8 cellular contexts compared by ENCODE assay signal in the genomic region with DNA sequence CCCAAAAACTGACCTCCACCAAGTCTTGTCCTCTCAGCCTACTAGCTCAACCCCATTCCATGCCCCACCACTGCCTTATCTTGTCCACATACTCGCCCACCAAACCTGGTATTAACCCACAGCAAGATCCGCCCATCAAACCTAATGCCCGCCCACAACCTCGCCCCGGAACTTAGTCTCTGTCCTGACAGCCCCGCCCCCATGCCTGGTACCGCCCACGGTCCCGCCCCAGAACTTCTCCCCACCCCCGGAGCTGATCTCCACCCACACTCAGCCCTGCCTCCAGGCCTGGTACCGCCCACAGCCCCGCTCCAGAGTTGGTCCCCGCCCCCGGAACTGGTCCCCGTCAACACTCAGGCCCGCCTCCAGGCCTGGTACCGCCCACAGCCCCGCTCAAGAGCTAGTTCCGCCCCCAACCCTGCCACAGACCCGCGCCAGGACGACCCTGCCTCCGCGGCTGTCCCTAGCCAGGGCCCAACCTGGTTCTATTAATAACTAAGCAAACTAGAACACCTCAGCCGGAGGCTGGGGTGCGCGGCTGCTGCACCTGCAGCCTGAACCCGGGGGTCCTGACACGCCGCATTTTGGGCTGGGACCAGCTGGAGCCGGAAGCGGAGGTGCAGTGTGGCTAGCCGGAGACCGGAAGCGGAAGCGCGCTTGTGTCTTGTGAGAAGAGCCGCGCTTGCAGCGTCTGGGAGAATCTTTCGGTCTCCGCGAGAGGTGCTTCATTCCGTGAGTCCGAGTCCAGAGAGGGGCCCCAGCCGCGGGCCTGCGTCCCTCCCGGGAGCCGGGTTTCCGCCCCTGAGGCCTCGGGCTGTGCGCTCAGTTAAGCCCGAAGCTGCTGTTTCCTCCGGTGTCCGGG. TPM values are rescaled to one million over a fixed set of nuclear protein-coding genes. Genes with fewer than 3 reads are reported as not detected.
A peak's percentile ranks its signal among the peaks of the same experiment; 100 is the strongest.
DNase-seq lines count a peak whose midpoint lies in the region; ATAC-seq and TF ChIP-seq lines count a peak whose summit lies in the region.

TSS of gene ZNF557 (plus strand) at position 662 of the 862 bp plus-strand sequence. CDS start 5,372 bp downstream, outside the sequence.

- H3K27me3 Mint-ChIP-seq in activated CD4-positive, alpha-beta T cell treated with anti-CD3 and anti-CD28 coated beads, Interleukin-2, amount 10 ng/mL, durations not matched to agents 24 days and 14 days, result no peaks in the 10 kb centered on the region

- H3K4me3 ChIP-seq in BLaER1 treated with 17β-estradiol and CSF1 and Interleukin-3, amounts not matched to agents 10 nM and 100 nM, result peak within 1 kb of the TSS; percentile 79 to 95 (median 90)
- H3K4me3 ChIP-seq in coronary artery, result peak within 1 kb of the TSS; percentile 77

- TF ChIP-seq CTCF in coronary artery (IDR thresholded peaks at IDR 0.05), result no peak

- peaks cover 0 to 18% (median 0%) of the 10 kb centered on the region in 11 experiments; a peak in 5 of 22 replicates for H4K20me1 ChIP-seq in BLaER1 treated with 17β-estradiol and CSF1 and Interleukin-3, amounts not matched to agents 10 nM and 100 nM

- H3K4me3 Mint-ChIP-seq in activated CD4-positive, alpha-beta T cell treated with anti-CD3 and anti-CD28 coated beads, Interleukin-2, amount 10 ng/mL, durations not matched to agents 24 days and 14 days, result peak within 1 kb of the TSS; percentile 96

- H3K36me3 Mint-ChIP-seq in activated CD4-positive, alpha-beta T cell treated with anti-CD3 and anti-CD28 coated beads, Interleukin-2, amount 10 ng/mL, durations not matched to agents 24 days and 14 days (ENCODE audit: low read depth), result peaks cover 35% of the 10 kb centered on the region

- DNase-seq in NCI-H526 treated with DMSO at 0.1 percent for 48 hours (lab: John Stamatoyannopoulos, UW) (peak; percentile 92), coronary artery (ENCODE audit: low spot score) (peak; percentile 98), left kidney (ENCODE audit: low read depth, low spot score) (peak; percentile 99)
- DNase-seq in activated CD4-positive, alpha-beta T cell treated with anti-CD3 and anti-CD28 coated beads, Interleukin-2, amount 10 ng/mL, durations not matched to agents 24 days and 14 days, result peak; percentile 99
- DNase-seq in stimulated activated CD4-positive, alpha-beta T cell treated with anti-CD3 and anti-CD28 coated beads, Interleukin-1b, Interleukin-23, amount 100 ng/mL, for 48 hours, result peak; percentile 99

- H3K4me2 ChIP-seq in BLaER1 treated with 17β-estradiol and CSF1 and Interleukin-3, amounts not matched to agents 10 nM and 100 nM, result peak within 1 kb of the TSS; percentile 82 to 98 (median 91)

- H3K27ac Mint-ChIP-seq in activated CD4-positive, alpha-beta T cell treated with anti-CD3 and anti-CD28 coated beads, Interleukin-2, amount 10 ng/mL, durations not matched to agents 24 days and 14 days, result peak within 1 kb of the TSS; percentile 77

- H3K27ac ChIP-seq in BLaER1 treated with 17β-estradiol and CSF1 and Interleukin-3, amounts not matched to agents 10 nM and 100 nM, result peak within 1 kb of the TSS; percentile 80 to 93 (median 89)
- H3K27ac ChIP-seq in coronary artery, result peak within 1 kb of the TSS; percentile 73 to 82

- H3K27me3 ChIP-seq in BLaER1 treated with 17β-estradiol and CSF1 and Interleukin-3, amounts not matched to agents 10 nM and 100 nM, result no peaks in the 10 kb centered on the region

- intact Hi-C loops in activated CD4-positive, alpha-beta T cell treated with anti-CD3 and anti-CD28 coated beads, Interleukin-2, amount 10 ng/mL, durations not matched to agents 24 days and 14 days (cut with micrococcal nuclease), result no loop called here

- peaks cover 6% of the 10 kb centered on the region for H3K9me3 Mint-ChIP-seq in activated CD4-positive, alpha-beta T cell treated with anti-CD3 and anti-CD28 coated beads, Interleukin-2, amount 10 ng/mL, durations not matched to agents 24 days and 14 days

- H3K9me3 ChIP-seq in BLaER1 treated with 17β-estradiol and CSF1 and Interleukin-3, amounts not matched to agents 10 nM and 100 nM (replicated peaks in 1 of 11), result peaks cover 0 to 17% (median 0%) of the 10 kb centered on the region in 11 experiments; a peak in 4 of 22 replicates

- H3K36me3 ChIP-seq in BLaER1 treated with 17β-estradiol and CSF1 and Interleukin-3, amounts not matched to agents 10 nM and 100 nM, result peaks cover 37 to 39% (median 38%) of the 10 kb centered on the region in 11 experiments

- H3K4me1 ChIP-seq in BLaER1 treated with 17β-estradiol and CSF1 and Interleukin-3, amounts not matched to agents 10 nM and 100 nM, result peaks cover 9 to 19% (median 13%) of the 10 kb centered on the region in 10 experiments

- ATAC-seq in GM19328 (IDR thresholded peaks at IDR 0.05; ENCODE audit: unreplicated experiment) (peak; percentile 95), HG03469 (IDR thresholded peaks at IDR 0.05; ENCODE audit: unreplicated experiment) (peak; percentile 55)

- peaks cover 8% of the 10 kb centered on the region for H3K4me1 Mint-ChIP-seq in activated CD4-positive, alpha-beta T cell treated with anti-CD3 and anti-CD28 coated beads, Interleukin-2, amount 10 ng/mL, durations not matched to agents 24 days and 14 days

- peak within 1 kb of the TSS; percentile 80 to 94 (median 90) for H3K9ac ChIP-seq in BLaER1 treated with 17β-estradiol and CSF1 and Interleukin-3, amounts not matched to agents 10 nM and 100 nM

RNA-seq across cellular contexts. Expression of gene ZNF557, which starts in this region (rescaled TPM):
- 12.2 and 12.5 TPM in 2 replicates for total RNA-seq in activated CD4-positive, alpha-beta T cell treated with anti-CD3 and anti-CD28 coated beads, Interleukin-2, amount 10 ng/mL, durations not matched to agents 24 days and 14 days

Comparison
In these comparisons a context has a peak if more than half of its experiments do, and no peak if none do; other contexts are left out.
1. Peak in every context shown above with its lines: DNase-seq, ATAC-seq, H3K4me3 ChIP-seq and H3K27ac ChIP-seq.